In genomic region chr5:61334224-61335196, GRCh38 we compare ENCODE assay signal across 8 cellular contexts. TPM values are rescaled to one million over a fixed set of nuclear protein-coding genes. Genes with fewer than 3 reads are reported as not detected.
DNase-seq lines count a peak whose midpoint lies in the region; ATAC-seq and TF ChIP-seq lines count a peak whose summit lies in the region.

No MANE protein-coding gene starts in this region.

- H2AFZ ChIP-seq in Loucy (ENCODE audit: low read length) = no peak overlapping the region

- H3K27me3 ChIP-seq in BJ (ENCODE audit: control insufficient read depth, insufficient read depth, low read length) = no peaks in the 10 kb centered on the region
- no peaks in the 10 kb centered on the region for H3K27me3 ChIP-seq in Loucy (ENCODE audit: insufficient read depth, low read length, poor library complexity, severe bottlenecking)
- no peaks in the 10 kb centered on the region for H3K27me3 ChIP-seq in mucosa of stomach (ENCODE audit: control insufficient read depth, insufficient read depth, low read length)

- DNase-seq in BJ (ENCODE audit: low read depth) (no peak), SHP77 (lab: John Stamatoyannopoulos, UW) (no peak), UCSD-AML1 (lab: John Stamatoyannopoulos, UW; ENCODE audit: unreplicated experiment) (no peak), putamen (ENCODE audit: low spot score) (no peak)

- peak overlapping the region; percentile 89 for H3K4me2 ChIP-seq in Loucy (ENCODE audit: low read depth, low read length, poor library complexity, severe bottlenecking)

- H3K9me3 ChIP-seq in Loucy (ENCODE audit: insufficient read depth, low read depth, low read length) (no peaks in the 10 kb centered on the region), mucosa of stomach (ENCODE audit: control insufficient read depth, low read length) (no peaks in the 10 kb centered on the region)

- CTCF ChIA-PET in BJ (lab: Yijun Ruan, JAX) = interaction anchor here (0.6 to 1.3 kb wide), 4 partner anchors 23 to 279 kb away, joined by 3 to 4 read pairs (median 3); no protein-coding TSS in a partner anchor

- H4K20me1 ChIP-seq in Loucy (ENCODE audit: insufficient read depth, low read length, poor library complexity, severe bottlenecking) = peaks cover 55% of the 10 kb centered on the region

- H3K4me1 ChIP-seq in Loucy (ENCODE audit: insufficient read depth, low read length, poor library complexity, severe bottlenecking) (peaks cover 30% of the 10 kb centered on the region), mucosa of stomach (ENCODE audit: control insufficient read depth, insufficient read depth, low read length) (peaks cover 15% of the 10 kb centered on the region)

- no peak for ATAC-seq in HG03571 (IDR thresholded peaks at IDR 0.05; ENCODE audit: unreplicated experiment)

- peaks cover 64% of the 10 kb centered on the region for H3K79me2 ChIP-seq in Loucy (ENCODE audit: insufficient read depth, low read length)

- no peaks in the 10 kb centered on the region for H3F3A ChIP-seq in Loucy (ENCODE audit: low read depth)

- no peak for TF ChIP-seq CTCF in BJ (IDR thresholded peaks at IDR 0.05; ENCODE audit: insufficient read depth, low read depth, low read length)
- no peak for TF ChIP-seq CTCF in Loucy (conservative IDR thresholded peaks at IDR 0.05; ENCODE audit: low read length)

- H3K9ac ChIP-seq in Loucy (ENCODE audit: low read depth, low read length, poor library complexity, severe bottlenecking) (peak overlapping the region; percentile 62), mucosa of stomach (ENCODE audit: low read length) (peak overlapping the region; percentile 84)

- POLR2A ChIA-PET in BJ (lab: Charles Lee) = interaction anchor here (0.5 kb wide), 1 partner anchor 221 kb away, joined by 4 read pairs; no protein-coding TSS in a partner anchor

- H3K36me3 ChIP-seq in BJ (ENCODE audit: control insufficient read depth, insufficient read depth, low read length) = no peaks in the 10 kb centered on the region; the same call in 1 of the 2 replicates
- no peaks in the 10 kb centered on the region for H3K36me3 ChIP-seq in Loucy (ENCODE audit: insufficient read depth, low read length)
- no peaks in the 10 kb centered on the region for H3K36me3 ChIP-seq in mucosa of stomach (ENCODE audit: control insufficient read depth, insufficient read depth, low read length)

- H3K4me3 ChIP-seq in BJ (ENCODE audit: low read depth, low read length) = peak overlapping the region; percentile 79
- peak overlapping the region; percentile 85 for H3K4me3 ChIP-seq in Loucy (ENCODE audit: low read length, poor library complexity, severe bottlenecking)
- peak overlapping the region; percentile 12 for H3K4me3 ChIP-seq in mucosa of stomach (ENCODE audit: low read length)

- peak overlapping the region; percentile 19 for H3K27ac ChIP-seq in cingulate gyrus (ENCODE audit: low read depth, low read length)

- no peaks in the 10 kb centered on the region for H3K9me2 ChIP-seq in Loucy (replicated peaks; ENCODE audit: low read depth, low read length)

RNA-seq across cellular contexts. Expression of gene ZSWIM6, which starts 2.5 kb away (rescaled TPM):
- polyA plus RNA-seq in BJ (2011; rRNA removed) = 11.1 and 11.8 TPM in 2 replicates
- polyA minus RNA-seq in BJ (2011; rRNA and poly(A)+ RNA removed) = 22.9 and 28.0 TPM in 2 replicates

Comparison
In these comparisons a context has a peak if more than half of its experiments do, and no peak if none do; other contexts are left out.
1. H3K4me3 ChIP-seq: peak in every context shown above with its lines; median percentile 85 in Loucy; 79 in BJ; 12 in mucosa of stomach.